ENCODE assay signal across 24 cellular contexts in the genomic region with DNA sequence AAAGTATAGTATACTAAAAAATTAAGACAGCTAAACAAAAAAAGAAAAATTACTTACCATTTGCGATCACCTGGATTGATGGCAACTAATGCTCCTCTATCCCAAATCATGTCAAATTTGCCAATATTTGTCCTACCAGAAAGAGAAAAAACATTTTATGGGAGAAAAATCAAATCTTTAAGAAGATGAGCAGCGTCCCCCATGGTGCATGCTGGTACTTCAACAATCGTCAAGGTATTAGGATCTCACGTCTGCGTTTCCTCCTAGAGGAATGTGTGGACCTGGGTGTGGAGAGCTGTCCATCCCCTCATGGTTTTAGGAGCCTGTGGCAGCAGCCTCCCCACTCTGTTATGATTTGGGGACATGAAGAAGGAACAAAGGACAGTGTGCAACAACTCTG. TPM values are rescaled to one million over a fixed set of nuclear protein-coding genes. Genes with fewer than 3 reads are reported as not detected.
"Had no signal": no experiment of that assay in that cellular context is flagged by ENCODE, and none has a peak within 500 bp of the region (broad histone marks: within the 10 kb centered on the region; RNA-seq: fewer than 3 reads in every experiment).

No MANE protein-coding gene starts in this region.

- H3K4me3 Mint-ChIP-seq: activated CD4-positive, alpha-beta memory T cell treated with anti-CD3 and anti-CD28 coated beads for 36 hours; activated CD4-positive, alpha-beta T cell treated with anti-CD3 and anti-CD28 coated beads, Interleukin-2, amount 10 ng/mL, durations not matched to agents 7 days and 5 days; activated naive CD8-positive, alpha-beta T cell treated with anti-CD3 and anti-CD28 coated beads, Interleukin-2, amount 50 U/mL, for 24 hours; activated T-cell treated with anti-CD3 and anti-CD28 coated beads, Interleukin-2, amount 50 U/mL, for 4 hours; brain; central memory CD8-positive, alpha-beta T cell; T-helper 17 cell had no signal

- ATAC-seq: activated naive CD4-positive, alpha-beta T cell treated with anti-CD3 and anti-CD28 coated beads, Interleukin-2, amount 50 U/mL, for 72 hours; activated naive CD8-positive, alpha-beta T cell treated with anti-CD3 and anti-CD28 coated beads, Interleukin-2, amount 50 U/mL, for 24 hours; activated T-cell treated with anti-CD3 and anti-CD28 coated beads, Interleukin-2, amount 50 U/mL, for 4 hours; PC-3; T-helper 17 cell had no signal

- H3K9me3 Mint-ChIP-seq: activated CD4-positive, alpha-beta memory T cell treated with anti-CD3 and anti-CD28 coated beads for 36 hours; activated CD4-positive, alpha-beta T cell treated with anti-CD3 and anti-CD28 coated beads, Interleukin-2, amount 10 ng/mL, durations not matched to agents 7 days and 5 days; activated naive CD4-positive, alpha-beta T cell treated with anti-CD3 and anti-CD28 coated beads, Interleukin-2, amount 50 U/mL, for 72 hours; activated naive CD8-positive, alpha-beta T cell treated with anti-CD3 and anti-CD28 coated beads, Interleukin-2, amount 50 U/mL, for 24 hours; activated T-cell treated with anti-CD3 and anti-CD28 coated beads, Interleukin-2, amount 50 U/mL, for 4 hours; brain; central memory CD8-positive, alpha-beta T cell had no signal

- H3K4me1 Mint-ChIP-seq: activated naive CD8-positive, alpha-beta T cell treated with anti-CD3 and anti-CD28 coated beads, Interleukin-2, amount 50 U/mL, for 24 hours; brain had no signal

- H3K27ac Mint-ChIP-seq: activated CD4-positive, alpha-beta memory T cell treated with anti-CD3 and anti-CD28 coated beads for 36 hours; activated CD4-positive, alpha-beta T cell treated with anti-CD3 and anti-CD28 coated beads, Interleukin-2, amount 10 ng/mL, durations not matched to agents 7 days and 5 days; activated naive CD4-positive, alpha-beta T cell treated with anti-CD3 and anti-CD28 coated beads, Interleukin-2, amount 50 U/mL, for 72 hours; activated naive CD8-positive, alpha-beta T cell treated with anti-CD3 and anti-CD28 coated beads, Interleukin-2, amount 50 U/mL, for 24 hours; brain; T-helper 17 cell had no signal

- H3K27me3 Mint-ChIP-seq: activated CD4-positive, alpha-beta memory T cell treated with anti-CD3 and anti-CD28 coated beads for 36 hours; activated CD4-positive, alpha-beta T cell treated with anti-CD3 and anti-CD28 coated beads, Interleukin-2, amount 10 ng/mL, durations not matched to agents 7 days and 5 days; activated naive CD8-positive, alpha-beta T cell treated with anti-CD3 and anti-CD28 coated beads, Interleukin-2, amount 50 U/mL, for 24 hours; brain; central memory CD8-positive, alpha-beta T cell; T-helper 17 cell had no signal

- DNase-seq: activated CD4-positive, alpha-beta memory T cell treated with anti-CD3 and anti-CD28 coated beads for 36 hours; activated CD4-positive, alpha-beta T cell treated with anti-CD3 and anti-CD28 coated beads, Interleukin-2, amount 10 ng/mL, durations not matched to agents 7 days and 5 days; activated CD4-positive, CD25-positive, alpha-beta regulatory T cell; activated CD8-positive, alpha-beta memory T cell treated with anti-CD3 and anti-CD28 coated beads for 24 hours; activated effector memory CD4-positive, alpha-beta T cell treated with anti-CD3 and anti-CD28 coated beads, Interleukin-2, amount 50 U/mL, for 16 hours; activated naive CD4-positive, alpha-beta T cell treated with Interleukin-2 at 50 U/mL for 16 hours; activated naive CD8-positive, alpha-beta T cell treated with anti-CD3 and anti-CD28 coated beads, Interleukin-2, amount 50 U/mL, for 24 hours; activated T-cell treated with anti-CD3 and anti-CD28 coated beads, Interleukin-2, amount 50 U/mL, for 4 hours; amniotic stem cell; MM.1S; NCI-H1105; NCI-H1436; NCI-H1694 treated with DMSO at 0.1 percent for 48 hours; NCI-H2029 treated with DMSO at 0.1 percent for 48 hours; NCI-H446; NCI-H524; PC-3; SHP77 treated with DMSO at 0.1 percent for 48 hours; T-helper 17 cell; T-helper 9 cell had no signal

RNA-seq across cellular contexts. Expression of a gene that starts 16.4 kb away (rescaled TPM):
- total RNA-seq: activated naive CD4-positive, alpha-beta T cell treated with anti-CD3 and anti-CD28 coated beads, Interleukin-2, amount 50 U/mL, for 72 hours; astrocyte had no signal
